In the genomic region with DNA sequence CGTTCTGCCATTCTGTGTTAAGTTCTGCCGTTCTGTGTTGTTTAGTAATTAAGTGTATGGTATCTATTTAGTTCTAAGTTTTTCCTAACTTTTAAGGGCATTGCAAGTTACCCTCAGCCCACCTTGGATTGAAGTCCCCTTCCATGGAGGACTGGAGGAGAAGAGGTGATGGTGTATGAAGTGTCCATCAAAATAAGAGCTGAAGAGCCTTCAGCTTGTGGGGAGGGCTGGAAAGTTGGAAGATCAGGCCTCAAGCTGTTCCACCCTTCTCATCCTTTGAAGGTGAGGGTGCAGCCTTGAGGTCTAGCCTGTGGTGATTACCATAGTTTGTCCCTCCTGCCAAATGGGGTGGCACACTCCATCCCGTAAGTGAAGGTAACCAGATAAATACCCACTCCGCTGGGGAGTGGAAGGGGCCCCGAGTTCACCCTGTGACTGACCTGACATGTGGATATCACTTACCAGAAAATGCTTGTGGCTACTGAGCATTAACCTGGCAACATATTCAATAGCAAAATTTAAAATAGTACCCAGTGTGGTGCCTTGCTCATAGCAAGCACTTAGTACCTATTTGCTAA, we compare ENCODE assay signal across 1 cellular context.
TF ChIP-seq lines count a peak whose summit lies in the region.

No MANE protein-coding gene starts in this region.

TF ChIP-seq in IMR-90, 13 proteins besides CTCF, POLR2A, EP300 and RAD21 (continued from another document):
- TF ChIP-seq USF2 (IDR thresholded peaks at IDR 0.05; ENCODE audit: low read depth, low read length), result no peak
- no peak for TF ChIP-seq NFE2L2 (IDR thresholded peaks at IDR 0.05; ENCODE audit: low read depth, low read length)
- no peak for TF ChIP-seq MXI1 (IDR thresholded peaks at IDR 0.05; ENCODE audit: borderline replicate concordance, low read depth, low read length)
- TF ChIP-seq CHD1 (IDR thresholded peaks at IDR 0.05; ENCODE audit: low read depth, low read length), result no peak
